In genomic region chr1:65108025-65108692, GRCh38 we compare ENCODE assay signal across 26 cellular contexts. TPM values are rescaled to one million over a fixed set of nuclear protein-coding genes. Genes with fewer than 3 reads are reported as not detected.
DNase-seq lines count a peak whose midpoint lies in the region; TF ChIP-seq lines count a peak whose summit lies in the region.
"Had no signal": no experiment of that assay in that cellular context is flagged by ENCODE, and none has a peak within 500 bp of the region (broad histone marks: within the 10 kb centered on the region; RNA-seq: fewer than 3 reads in every experiment).

No MANE protein-coding gene starts in this region.

- no peaks in the 10 kb centered on the region for H3K9me2 ChIP-seq in hepatocyte (replicated peaks; ENCODE audit: insufficient read depth)

- no peak overlapping the region for H3K4me3 Mint-ChIP-seq in osteocyte (ENCODE audit: unreplicated experiment)
- H3K4me3 Mint-ChIP-seq: activated CD4-positive, alpha-beta memory T cell treated with anti-CD3 and anti-CD28 coated beads for 36 hours; WTC11 had no signal

- H3K4me2 ChIP-seq in hepatocyte, result peak overlapping the region; percentile 18
- H3K4me2 ChIP-seq: BLaER1 treated with 17β-estradiol and CSF1 and Interleukin-3, amounts not matched to agents 10 nM and 100 nM; PC-9 had no signal

- H3K4me1 Mint-ChIP-seq in osteocyte (ENCODE audit: unreplicated experiment), result peaks cover 12% of the 10 kb centered on the region
- H3K4me1 Mint-ChIP-seq: WTC11 had no signal

- H4K20me1 ChIP-seq in hepatocyte (ENCODE audit: insufficient read depth, poor library complexity, severe bottlenecking), result no peaks in the 10 kb centered on the region
- H4K20me1 ChIP-seq: BLaER1 treated with 17β-estradiol and CSF1 and Interleukin-3, amounts not matched to agents 10 nM and 100 nM had no signal

- no peaks in the 10 kb centered on the region for H3K36me3 ChIP-seq in hepatocyte (replicated peaks; ENCODE audit: insufficient read depth, low read depth)
- H3K36me3 ChIP-seq: BLaER1 treated with 17β-estradiol and CSF1 and Interleukin-3, amounts not matched to agents 10 nM and 100 nM; cardiac muscle cell; MG63 had no signal

- WGBS in hepatocyte (ENCODE audit: low lambda C conversion rate, missing lambda C conversion rate), result 72% methylated on average over 4 of the region's 4 CpGs

- TF ChIP-seq CTCF in 22Rv1 (IDR thresholded peaks at IDR 0.05) (no peak), hepatocyte (IDR thresholded peaks at IDR 0.05; ENCODE audit: poor library complexity) (no peak), osteocyte (IDR thresholded peaks at IDR 0.05) (no peak)

- no peaks in the 10 kb centered on the region for H3K9me3 ChIP-seq in hepatocyte (ENCODE audit: low read depth)
- H3K9me3 ChIP-seq: MG63 had no signal

- H3K27me3 Mint-ChIP-seq in osteocyte (ENCODE audit: unreplicated experiment), result peaks cover 2% of the 10 kb centered on the region

- H2AFZ ChIP-seq in hepatocyte, result no peak overlapping the region
- H2AFZ ChIP-seq: PC-9 had no signal

- no peak overlapping the region for H3K4me3 ChIP-seq in hepatocyte
- H3K4me3 ChIP-seq: BLaER1 treated with 17β-estradiol and CSF1 and Interleukin-3, amounts not matched to agents 10 nM and 100 nM; cardiac muscle cell; lung; MG63; PC-9 had no signal

- H3K27ac Mint-ChIP-seq in osteocyte (ENCODE audit: unreplicated experiment), result no peak overlapping the region
- H3K27ac Mint-ChIP-seq: activated CD4-positive, alpha-beta memory T cell treated with anti-CD3 and anti-CD28 coated beads for 36 hours; WTC11 had no signal

- H3K4me1 ChIP-seq in hepatocyte (ENCODE audit: insufficient read depth), result no peaks in the 10 kb centered on the region

- no peaks in the 10 kb centered on the region for H3K27me3 ChIP-seq in hepatocyte
- H3K27me3 ChIP-seq: BLaER1 treated with 17β-estradiol and CSF1 and Interleukin-3, amounts not matched to agents 10 nM and 100 nM; cardiac muscle cell; MG63 had no signal

- peak; percentile 30 for DNase-seq in LoVo (ENCODE audit: low spot score)
- peak; percentile 30 for DNase-seq in NCI-H526 treated with DMSO at 0.1 percent for 48 hours (lab: John Stamatoyannopoulos, UW)
- DNase-seq in hepatocyte (ENCODE audit: low spot score), result peak; percentile 39
- DNase-seq in activated naive CD4-positive, alpha-beta T cell (lab: John Stamatoyannopoulos, UW), result no peak
- no peak for DNase-seq in osteocyte (ENCODE audit: extremely low spot score, unreplicated experiment)
- DNase-seq in kidney tubule cell (ENCODE audit: low spot score), result no peak
- DNase-seq in activated naive CD4-positive, alpha-beta T cell treated with anti-CD3 and anti-CD28 coated beads, Interleukin-2, amount 50 U/mL, for 16 hours, result no peak
- DNase-seq: activated CD4-positive, alpha-beta memory T cell treated with anti-CD3 and anti-CD28 coated beads for 36 hours; activated gamma-delta T cell; activated T-cell treated with anti-CD3 and anti-CD28 coated beads for 4 hours; amniotic stem cell; dermis blood vessel endothelial cell; GF-D8; hippocampal formation; IMR-90; MG63; NCI-H1694; NCI-H524; nucleus accumbens; PC-9 had no signal

- H3K9me3 Mint-ChIP-seq in osteocyte (ENCODE audit: unreplicated experiment), result no peaks in the 10 kb centered on the region
- H3K9me3 Mint-ChIP-seq: activated CD4-positive, alpha-beta memory T cell treated with anti-CD3 and anti-CD28 coated beads for 36 hours had no signal

- H3K27ac ChIP-seq in 22Rv1 (peak overlapping the region; percentile 38), hepatocyte (peak overlapping the region; percentile 64)
- H3K27ac ChIP-seq: BLaER1 treated with 17β-estradiol and CSF1 and Interleukin-3, amounts not matched to agents 10 nM and 100 nM; cardiac muscle cell; HL-60; PC-9 had no signal

- H3K79me2 ChIP-seq in hepatocyte, result no peaks in the 10 kb centered on the region

- H3K36me3 Mint-ChIP-seq in osteocyte (ENCODE audit: unreplicated experiment), result no peaks in the 10 kb centered on the region
- H3K36me3 Mint-ChIP-seq: activated CD4-positive, alpha-beta memory T cell treated with anti-CD3 and anti-CD28 coated beads for 36 hours; WTC11 had no signal

RNA-seq across cellular contexts. Expression of gene AK4, which starts 39.8 kb away (rescaled TPM):
- total RNA-seq in hepatocyte (76.1 and 82.7 TPM in 2 replicates), osteocyte (22.4 and 23.4 TPM in 2 replicates)
- polyA plus RNA-seq in hepatocyte, result 50.5 and 61.5 TPM in 2 replicates

Comparison
In these comparisons a context has a peak if more than half of its experiments do, and no peak if none do; other contexts are left out.
1. DNase-seq: peak in LoVo (single experiment), NCI-H526 treated with DMSO at 0.1 percent for 48 hours (single experiment) and hepatocyte (single experiment); none in activated naive CD4-positive, alpha-beta T cell (0 of 4), osteocyte (single experiment), kidney tubule cell (single experiment) and activated naive CD4-positive, alpha-beta T cell treated with anti-CD3 and anti-CD28 coated beads, Interleukin-2, amount 50 U/mL, for 16 hours (single experiment).